ENCODE assay signal across 26 cellular contexts in genomic region chrX:3370656-3371055, GRCh38. TPM values are rescaled to one million over a fixed set of nuclear protein-coding genes. Genes with fewer than 3 reads are reported as not detected.
"Had no signal": no experiment of that assay in that cellular context is flagged by ENCODE, and none has a peak within 500 bp of the region (broad histone marks: within the 10 kb centered on the region; RNA-seq: fewer than 3 reads in every experiment).

No MANE protein-coding gene starts in this region.

- H3K36me3 ChIP-seq: Peyer's patch, SJSA1 had no signal

- H3K9me3 Mint-ChIP-seq: activated naive CD8-positive, alpha-beta T cell treated with anti-CD3 and anti-CD28 coated beads, Interleukin-2, amount 50 U/mL, for 24 hours had no signal

- H3K27me3 Mint-ChIP-seq: activated naive CD8-positive, alpha-beta T cell treated with anti-CD3 and anti-CD28 coated beads, Interleukin-2, amount 50 U/mL, for 24 hours; brain had no signal

- H3K4me3 ChIP-seq: Peyer's patch, SJSA1 had no signal

- H3K4me1 ChIP-seq: Peyer's patch, SJSA1 had no signal

- H3K36me3 Mint-ChIP-seq: activated naive CD4-positive, alpha-beta T cell treated with anti-CD3 and anti-CD28 coated beads, Interleukin-2, amount 50 U/mL, for 72 hours; brain had no signal

- H3K27ac ChIP-seq: Peyer's patch, RWPE1, SJSA1 had no signal

- H3K4me1 Mint-ChIP-seq: activated naive CD8-positive, alpha-beta T cell treated with anti-CD3 and anti-CD28 coated beads, Interleukin-2, amount 50 U/mL, for 24 hours; brain had no signal

- H3K4me3 Mint-ChIP-seq: activated CD8-positive, alpha-beta T cell treated with anti-CD3 and anti-CD28 coated beads, Interleukin-2, amount 10 ng/mL, durations not matched to agents 7 days and 5 days; activated naive CD8-positive, alpha-beta T cell treated with anti-CD3 and anti-CD28 coated beads, Interleukin-2, amount 50 U/mL, for 24 hours; activated T-helper 1 cell treated with anti-CD3 and anti-CD28 coated beads, Interleukin-12 subunit alpha, Interleukin-12 subunit beta, Interleukin-2, Interleukin-4 antibody, amounts not matched to agents 30 ng/mL and 10 ng/mL and 1 ng/mL, durations not matched to agents 14 hours and 24 hours and 36 hours; brain had no signal

- H3K27me3 ChIP-seq: Peyer's patch, SJSA1 had no signal

- ATAC-seq: activated CD8-positive, alpha-beta T cell treated with anti-CD3 and anti-CD28 coated beads, Interleukin-2, amount 10 ng/mL, durations not matched to agents 7 days and 5 days; activated naive CD4-positive, alpha-beta T cell treated with anti-CD3 and anti-CD28 coated beads, Interleukin-2, amount 50 U/mL, for 72 hours; activated naive CD8-positive, alpha-beta T cell treated with anti-CD3 and anti-CD28 coated beads, Interleukin-2, amount 50 U/mL, for 24 hours; SK-N-SH treated with all-trans-retinoic acid at 6 μM for 48 hours had no signal

- H3K9me3 ChIP-seq: Peyer's patch, SJSA1 had no signal

- DNase-seq: activated CD4-positive, alpha-beta T cell treated with anti-CD3 and anti-CD28 coated beads for 48 hours; activated CD4-positive, alpha-beta T cell treated with anti-CD3 and anti-CD28 coated beads, Interleukin-2, amount 50 U/mL, for 4 hours; activated CD4-positive, CD25-positive, alpha-beta regulatory T cell treated with anti-CD3 and anti-CD28 coated beads, Interleukin-2, amount 50 U/mL, for 72 hours; activated CD8-positive, alpha-beta memory T cell treated with anti-CD3 and anti-CD28 coated beads, Interleukin-2, amount 50 U/mL, for 48 hours; activated CD8-positive, alpha-beta T cell treated with anti-CD3 and anti-CD28 coated beads, Interleukin-2, amount 10 ng/mL, durations not matched to agents 7 days and 5 days; activated effector memory CD4-positive, alpha-beta T cell treated with Interleukin-2 at 50 U/mL for 16 hours; activated naive CD4-positive, alpha-beta T cell treated with Interleukin-2 at 50 U/mL for 16 hours; activated naive CD8-positive, alpha-beta T cell treated with anti-CD3 and anti-CD28 coated beads, Interleukin-2, amount 50 U/mL, for 24 hours; activated T-cell treated with anti-CD3 and anti-CD28 coated beads, Interleukin-2, amount 50 U/mL, for 1 hour; amygdala; NCI-H1105 treated with DMSO at 0.1 percent for 48 hours; NCI-H1436 treated with DMSO at 0.1 percent for 48 hours; NCI-H187; NCI-H2081; NCI-H510A treated with DMSO at 0.1 percent for 48 hours; NCI-H69; Peyer's patch; SHP77; SW 1271 had no signal

RNA-seq across cellular contexts. Expression of gene MXRA5, which starts 24.2 kb away (rescaled TPM):
- total RNA-seq: activated CD8-positive, alpha-beta T cell treated with anti-CD3 and anti-CD28 coated beads, Interleukin-2, amount 10 ng/mL, durations not matched to agents 7 days and 5 days; activated naive CD4-positive, alpha-beta T cell treated with anti-CD3 and anti-CD28 coated beads, Interleukin-2, amount 50 U/mL, for 72 hours; activated T-helper 1 cell treated with anti-CD3 and anti-CD28 coated beads, Interleukin-12 subunit alpha, Interleukin-12 subunit beta, Interleukin-2, Interleukin-4 antibody, amounts not matched to agents 30 ng/mL and 10 ng/mL and 1 ng/mL, durations not matched to agents 14 hours and 24 hours and 36 hours; T-helper 1 cell treated with Interleukin-12 subunit alpha and Interleukin-12 subunit beta and Interleukin-4 antibody, amounts not matched to agents 30 ng/mL and 1 ng/mL, for 36 hours had no signal
